ENCODE assay signal across 9 cellular contexts in genomic region chr6:149922091-149922490, GRCh38. TPM values are rescaled to one million over a fixed set of nuclear protein-coding genes. Genes with fewer than 3 reads are reported as not detected.
A peak's percentile ranks its signal among the peaks of the same experiment; 100 is the strongest.
DNase-seq lines count a peak whose midpoint lies in the region; ATAC-seq and TF ChIP-seq lines count a peak whose summit lies in the region.
"Not testable (repeated sequence)": the region's sequence is repeated elsewhere in the genome, so short reads cannot be mapped to it uniquely, and the experiment has no call there.
"Had no signal": no experiment of that assay in that cellular context is flagged by ENCODE, and none has a peak within 500 bp of the region (broad histone marks: within the 10 kb centered on the region; RNA-seq: fewer than 3 reads in every experiment).

No MANE protein-coding gene starts in this region.

- intact Hi-C loops in CD4-positive, alpha-beta memory T cell (cut with micrococcal nuclease), result loop anchor here (2.0 kb wide), 1 partner anchor 57 kb away; the partner anchor contains the start of gene LRP11
- intact Hi-C loops in activated T-helper 2 cell treated with anti-CD3 and anti-CD28 coated beads, Interferon-gamma antibody, Interleukin-2, Interleukin-4, amounts not matched to agents 10 μg/mL and 5 μg/mL and 100 μg/mL, durations not matched to agents 14 hours and 24 hours and 36 hours (cut with micrococcal nuclease), result loop anchor here (10.0 kb wide), 2 partner anchors 197 to 357 kb away; partner anchors contain the start of gene GINM1

- peaks cover 11 to 38% (median 21%) of the 10 kb centered on the region in 4 donors for H3K4me1 Mint-ChIP-seq in CD4-positive, alpha-beta memory T cell
- peaks cover 21 to 34% (median 31%) of the 10 kb centered on the region in 3 donors for H3K4me1 Mint-ChIP-seq in T-cell
- peaks cover 18% of the 10 kb centered on the region for H3K4me1 Mint-ChIP-seq in activated T-helper 2 cell treated with anti-CD3 and anti-CD28 coated beads, Interferon-gamma antibody, Interleukin-2, Interleukin-4, amounts not matched to agents 10 μg/mL and 5 μg/mL and 100 μg/mL, durations not matched to agents 14 hours and 24 hours and 36 hours (ENCODE audit: low read depth)
- peaks cover 16% of the 10 kb centered on the region for H3K4me1 Mint-ChIP-seq in stimulated activated naive CD8-positive, alpha-beta T cell treated with anti-CD3 and anti-CD28 coated beads, Interleukin-15, Interleukin-2, amounts not matched to agents 100 ng/mL and 50 ng/mL, for 24 hours (ENCODE audit: low read depth)

- peaks cover 50 to 63% of the 10 kb centered on the region in 2 donors for H3K27me3 Mint-ChIP-seq in CD4-positive, alpha-beta memory T cell
- peaks cover 56 to 77% of the 10 kb centered on the region in 2 donors for H3K27me3 Mint-ChIP-seq in T-cell
- peaks cover 67% of the 10 kb centered on the region for H3K27me3 Mint-ChIP-seq in activated T-helper 2 cell treated with anti-CD3 and anti-CD28 coated beads, Interferon-gamma antibody, Interleukin-2, Interleukin-4, amounts not matched to agents 10 μg/mL and 5 μg/mL and 100 μg/mL, durations not matched to agents 14 hours and 24 hours and 36 hours (ENCODE audit: low read depth)
- peaks cover 72% of the 10 kb centered on the region for H3K27me3 Mint-ChIP-seq in stimulated activated naive CD8-positive, alpha-beta T cell treated with anti-CD3 and anti-CD28 coated beads, Interleukin-15, Interleukin-2, amounts not matched to agents 100 ng/mL and 50 ng/mL, for 24 hours

- CTCF ChIA-PET in CD4-positive, alpha-beta memory T cell (lab: Charles Lee; ENCODE audit: partially characterized antibody); T-cell (lab: Charles Lee): not testable (repeated sequence)

- peaks cover 38% of the 10 kb centered on the region for H3K27me3 ChIP-seq in CD4-positive, alpha-beta memory T cell (ENCODE audit: insufficient read depth, low read length)

- DNase-seq in CD4-positive, alpha-beta memory T cell; activated T-helper 2 cell treated with anti-CD3 and anti-CD28 coated beads, Interferon-gamma antibody, Interleukin-2, Interleukin-4, amounts not matched to agents 10 μg/mL and 5 μg/mL and 100 μg/mL, durations not matched to agents 14 hours and 24 hours and 36 hours (ENCODE audit: low spot score); epithelial cell of esophagus (ENCODE audit: low read depth): not testable (repeated sequence)
- peak in 1 of 34 experiments; percentile 11 for DNase-seq in T-cell
- peak; percentile 57 for DNase-seq in mesenteric fat pad (ENCODE audit: low spot score)

- H3K9me3 Mint-ChIP-seq in CD4-positive, alpha-beta memory T cell; T-cell; activated T-helper 2 cell treated with anti-CD3 and anti-CD28 coated beads, Interferon-gamma antibody, Interleukin-2, Interleukin-4, amounts not matched to agents 10 μg/mL and 5 μg/mL and 100 μg/mL, durations not matched to agents 14 hours and 24 hours and 36 hours; stimulated activated naive CD8-positive, alpha-beta T cell treated with anti-CD3 and anti-CD28 coated beads, Interleukin-15, Interleukin-2, amounts not matched to agents 100 ng/mL and 50 ng/mL, for 24 hours: not testable (repeated sequence)

- peaks cover 29% of the 10 kb centered on the region for H3K4me1 ChIP-seq in CD4-positive, alpha-beta memory T cell (ENCODE audit: insufficient read depth, low read length)

- not testable (repeated sequence) for H3K36me3 ChIP-seq in CD4-positive, alpha-beta memory T cell (ENCODE audit: insufficient read depth, low read length)

- TF ChIP-seq CTCF in epithelial cell of esophagus (IDR thresholded peaks at IDR 0.05; ENCODE audit: insufficient read depth, low read depth, low read length, missing control alignments), result not testable (repeated sequence)

- H3K36me3 Mint-ChIP-seq in CD4-positive, alpha-beta memory T cell; T-cell; activated T-helper 2 cell treated with anti-CD3 and anti-CD28 coated beads, Interferon-gamma antibody, Interleukin-2, Interleukin-4, amounts not matched to agents 10 μg/mL and 5 μg/mL and 100 μg/mL, durations not matched to agents 14 hours and 24 hours and 36 hours (ENCODE audit: low read depth); stimulated activated naive CD8-positive, alpha-beta T cell treated with anti-CD3 and anti-CD28 coated beads, Interleukin-15, Interleukin-2, amounts not matched to agents 100 ng/mL and 50 ng/mL, for 24 hours (ENCODE audit: low read depth): not testable (repeated sequence)

- H3K27ac ChIP-seq in CD4-positive, alpha-beta memory T cell (ENCODE audit: low read depth, low read length), result not testable (repeated sequence)

- H3K4me3 ChIP-seq in CD4-positive, alpha-beta memory T cell (ENCODE audit: low read length in 2 of 2), result not testable (repeated sequence)
- H3K4me3 ChIP-seq in epithelial cell of esophagus (ENCODE audit: low read length), result peak overlapping the region; percentile 72

- POLR2A ChIA-PET in CD4-positive, alpha-beta memory T cell (lab: Charles Lee; ENCODE audit: partially characterized antibody); T-cell (lab: Charles Lee): not testable (repeated sequence)

- not testable (repeated sequence) for ATAC-seq in T-cell (replicated peaks in 1 of 4)

- H3K9me3 ChIP-seq in CD4-positive, alpha-beta memory T cell (ENCODE audit: control insufficient read depth in 1 of 2, low read length in 2 of 2), result not testable (repeated sequence)

- not testable (repeated sequence) for H3K27ac Mint-ChIP-seq in CD4-positive, alpha-beta memory T cell; T-cell; activated T-helper 2 cell treated with anti-CD3 and anti-CD28 coated beads, Interferon-gamma antibody, Interleukin-2, Interleukin-4, amounts not matched to agents 10 μg/mL and 5 μg/mL and 100 μg/mL, durations not matched to agents 14 hours and 24 hours and 36 hours; stimulated activated naive CD8-positive, alpha-beta T cell treated with anti-CD3 and anti-CD28 coated beads, Interleukin-15, Interleukin-2, amounts not matched to agents 100 ng/mL and 50 ng/mL, for 24 hours

- H3K4me3 Mint-ChIP-seq in CD4-positive, alpha-beta memory T cell, result peak overlapping the region; percentile 18 to 90 (median 64)
- peak overlapping the region; percentile 15 to 84 (median 56) for H3K4me3 Mint-ChIP-seq in T-cell
- peak overlapping the region; percentile 6 for H3K4me3 Mint-ChIP-seq in activated T-helper 2 cell treated with anti-CD3 and anti-CD28 coated beads, Interferon-gamma antibody, Interleukin-2, Interleukin-4, amounts not matched to agents 10 μg/mL and 5 μg/mL and 100 μg/mL, durations not matched to agents 14 hours and 24 hours and 36 hours (ENCODE audit: low read depth)
- peak overlapping the region; percentile 16 for H3K4me3 Mint-ChIP-seq in stimulated activated naive CD8-positive, alpha-beta T cell treated with anti-CD3 and anti-CD28 coated beads, Interleukin-15, Interleukin-2, amounts not matched to agents 100 ng/mL and 50 ng/mL, for 24 hours

RNA-seq across cellular contexts. Expression of gene RAET1G, which starts 0.8 kb away (rescaled TPM):
- not detected for total RNA-seq in CD4-positive, alpha-beta memory T cell
- polyA plus RNA-seq in CD4-positive, alpha-beta memory T cell, result not detected
- total RNA-seq in T-cell, result not detected
- not detected in 2 replicates for total RNA-seq in activated T-helper 2 cell treated with anti-CD3 and anti-CD28 coated beads, Interferon-gamma antibody, Interleukin-2, Interleukin-4, amounts not matched to agents 10 μg/mL and 5 μg/mL and 100 μg/mL, durations not matched to agents 14 hours and 24 hours and 36 hours
- total RNA-seq in mesenteric fat pad, result 0.51 TPM
- total RNA-seq: T-helper 1 cell treated with Interleukin-12 subunit alpha and Interleukin-12 subunit beta and Interleukin-4 antibody, amounts not matched to agents 30 ng/mL and 1 ng/mL, for 36 hours had no signal

RNA-seq across cellular contexts. Expression of gene ULBP2, which starts 19.7 kb away (rescaled TPM):
- total RNA-seq in CD4-positive, alpha-beta memory T cell, result not detected
- 1 to 10 TPM in 1 of 2 donors, under 1 TPM in 1; 0.28 to 1.1 TPM for polyA plus RNA-seq in CD4-positive, alpha-beta memory T cell
- 1 to 10 TPM in 2 of 5 donors, under 1 TPM in 1, not detected in 2; 0.20 to 3.9 (median 1.6) TPM for total RNA-seq in T-cell
- total RNA-seq in activated T-helper 2 cell treated with anti-CD3 and anti-CD28 coated beads, Interferon-gamma antibody, Interleukin-2, Interleukin-4, amounts not matched to agents 10 μg/mL and 5 μg/mL and 100 μg/mL, durations not matched to agents 14 hours and 24 hours and 36 hours, result 0.14 and 0.18 TPM in 2 replicates
- total RNA-seq in mesenteric fat pad, result 0.96 TPM

RNA-seq across cellular contexts. Expression of gene RAET1E, which starts 24.2 kb away (rescaled TPM):
- not detected for total RNA-seq in CD4-positive, alpha-beta memory T cell
- polyA plus RNA-seq in CD4-positive, alpha-beta memory T cell, result not detected
- total RNA-seq in T-cell (not detected), mesenteric fat pad (0.29 TPM)
- total RNA-seq in activated T-helper 2 cell treated with anti-CD3 and anti-CD28 coated beads, Interferon-gamma antibody, Interleukin-2, Interleukin-4, amounts not matched to agents 10 μg/mL and 5 μg/mL and 100 μg/mL, durations not matched to agents 14 hours and 24 hours and 36 hours, result not detected in 2 replicates
- total RNA-seq: smooth muscle cell; T-helper 1 cell treated with Interleukin-12 subunit alpha and Interleukin-12 subunit beta and Interleukin-4 antibody, amounts not matched to agents 30 ng/mL and 1 ng/mL, for 36 hours had no signal
- polyA plus RNA-seq: pancreas, smooth muscle cell had no signal

RNA-seq across cellular contexts. Expression of gene ULBP1, which starts 41.7 kb away (rescaled TPM):
- not detected for total RNA-seq in CD4-positive, alpha-beta memory T cell
- not detected for polyA plus RNA-seq in CD4-positive, alpha-beta memory T cell
- total RNA-seq in T-cell, result under 1 TPM in 4 of 5 donors, not detected in 1; 0.13 to 0.23 (median 0.14) TPM
- total RNA-seq in activated T-helper 2 cell treated with anti-CD3 and anti-CD28 coated beads, Interferon-gamma antibody, Interleukin-2, Interleukin-4, amounts not matched to agents 10 μg/mL and 5 μg/mL and 100 μg/mL, durations not matched to agents 14 hours and 24 hours and 36 hours, result 0.41 and 0.48 TPM in 2 replicates
- total RNA-seq in mesenteric fat pad, result 0.19 TPM

RNA-seq across cellular contexts. Expression of gene LRP11, which starts 57.9 kb away (rescaled TPM):
- 1 to 10 TPM; 3.6 to 5.6 TPM for total RNA-seq in CD4-positive, alpha-beta memory T cell
- polyA plus RNA-seq in CD4-positive, alpha-beta memory T cell, result 1 to 10 TPM; 1.2 to 2.3 TPM
- total RNA-seq in T-cell, result 1 to 10 TPM in 4 of 5 donors, not detected in 1; 2.1 to 4.3 (median 2.7) TPM
- 3.6 and 4.3 TPM in 2 replicates for total RNA-seq in activated T-helper 2 cell treated with anti-CD3 and anti-CD28 coated beads, Interferon-gamma antibody, Interleukin-2, Interleukin-4, amounts not matched to agents 10 μg/mL and 5 μg/mL and 100 μg/mL, durations not matched to agents 14 hours and 24 hours and 36 hours
- 24.2 TPM for total RNA-seq in mesenteric fat pad

Comparison
In these comparisons a context has a peak if more than half of its experiments do, and no peak if none do; other contexts are left out.
1. H3K4me3 Mint-ChIP-seq: peak in every context shown above with its lines; median percentile 64 in CD4-positive, alpha-beta memory T cell; 56 in T-cell; 16 in stimulated activated naive CD8-positive, alpha-beta T cell treated with anti-CD3 and anti-CD28 coated beads, Interleukin-15, Interleukin-2, amounts not matched to agents 100 ng/mL and 50 ng/mL, for 24 hours; 6 in activated T-helper 2 cell treated with anti-CD3 and anti-CD28 coated beads, Interferon-gamma antibody, Interleukin-2, Interleukin-4, amounts not matched to agents 10 μg/mL and 5 μg/mL and 100 μg/mL, durations not matched to agents 14 hours and 24 hours and 36 hours.